In genomic region chr12:30753761-30754382, GRCh38 we compare ENCODE assay signal across 1 cellular context.
A peak's percentile ranks its signal among the peaks of the same experiment; 100 is the strongest.
TF ChIP-seq lines count a peak whose summit lies in the region.

No MANE protein-coding gene starts in this region.

TF ChIP-seq in HEK293, 187 proteins besides CTCF, POLR2A, EP300 and RAD21 (continued from another document):
- TF ChIP-seq ZBTB11 (tag by site-specific recombination; conservative IDR thresholded peaks at IDR 0.05; ENCODE audit: low read depth): no peak
- no peak for TF ChIP-seq ZNF23 (tag by site-specific recombination; IDR thresholded peaks at IDR 0.05; ENCODE audit: borderline replicate concordance)
- TF ChIP-seq HOXA7 (CRISPR knock-in tag; IDR thresholded peaks at IDR 0.05; ENCODE audit: borderline replicate concordance): no peak
- TF ChIP-seq ZNF561 (tag by site-specific recombination; IDR thresholded peaks at IDR 0.05; ENCODE audit: borderline replicate concordance): no peak
- TF ChIP-seq ZNF354C (tag by site-specific recombination; IDR thresholded peaks at IDR 0.05; ENCODE audit: borderline replicate concordance, low read depth): no peak
- no peak for TF ChIP-seq ZNF223 (tag by site-specific recombination; IDR thresholded peaks at IDR 0.05)
- TF ChIP-seq ZNF654 (tag by site-specific recombination; IDR thresholded peaks at IDR 0.05; ENCODE audit: low read depth): no peak
- no peak for TF ChIP-seq ZNF362 (tag by site-specific recombination; IDR thresholded peaks at IDR 0.05)
- no peak for TF ChIP-seq HOXD13 (CRISPR knock-in tag; IDR thresholded peaks at IDR 0.05; ENCODE audit: borderline replicate concordance)
- no peak for TF ChIP-seq YY2 (tag by site-specific recombination; IDR thresholded peaks at IDR 0.05)
- no peak for TF ChIP-seq WT1 (tag by site-specific recombination; IDR thresholded peaks at IDR 0.05)
- peak; percentile 88 for TF ChIP-seq ZBTB20 (tag by site-specific recombination; IDR thresholded peaks at IDR 0.05)
- no peak for TF ChIP-seq ZNF148 (tag by site-specific recombination; IDR thresholded peaks at IDR 0.05; ENCODE audit: borderline replicate concordance)
- TF ChIP-seq ZNF785 (tag by site-specific recombination; IDR thresholded peaks at IDR 0.05): no peak
- TF ChIP-seq OVOL3 (tag by site-specific recombination; IDR thresholded peaks at IDR 0.05): no peak
- TF ChIP-seq FEZF1 (tag by site-specific recombination; IDR thresholded peaks at IDR 0.05): no peak
- no peak for TF ChIP-seq ZNF404 (tag by site-specific recombination; IDR thresholded peaks at IDR 0.05)
- TF ChIP-seq PRDM4 (tag by site-specific recombination; IDR thresholded peaks at IDR 0.05): no peak
- TF ChIP-seq ZBTB10 (tag by site-specific recombination; IDR thresholded peaks at IDR 0.05): peak; percentile 59; the same call in 1 of the 2 replicates
- no peak for TF ChIP-seq ZNF2 (tag by site-specific recombination; IDR thresholded peaks at IDR 0.05)
- no peak for TF ChIP-seq GFI1B (tag by site-specific recombination; IDR thresholded peaks at IDR 0.05)
- peak; percentile 76; the same call in 1 of the 2 replicates for TF ChIP-seq ZNF335 (tag by site-specific recombination; conservative IDR thresholded peaks at IDR 0.05)
- no peak for TF ChIP-seq ELK4 (IDR thresholded peaks at IDR 0.05; ENCODE audit: borderline replicate concordance, low read depth, low read length)
TF ChIP-seq in HEK293: peak in this region for 8.
